In the genomic region with DNA sequence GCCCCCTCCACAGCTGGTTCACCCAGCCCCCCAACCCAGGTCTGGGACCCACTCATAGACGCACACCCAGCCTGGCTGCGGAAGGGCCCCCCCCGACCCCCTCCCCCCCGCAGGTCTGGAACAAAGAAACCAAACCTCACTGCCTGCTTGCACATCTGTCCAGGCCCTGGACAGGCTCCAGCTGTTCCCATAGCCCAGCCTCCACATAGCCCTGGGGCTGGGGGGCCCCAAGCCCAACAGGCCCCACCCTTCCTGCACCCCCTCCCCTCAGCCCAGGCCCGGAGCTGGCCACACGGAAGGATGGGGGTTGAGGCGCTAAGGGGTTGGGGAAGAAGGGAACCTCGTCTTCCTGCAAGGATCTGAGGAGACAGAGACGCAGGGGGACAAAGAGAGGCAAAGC, we compare ENCODE assay signal across 15 cellular contexts. TPM values are rescaled to one million over a fixed set of nuclear protein-coding genes. Genes with fewer than 3 reads are reported as not detected.
DNase-seq lines count a peak whose midpoint lies in the region; ATAC-seq and TF ChIP-seq lines count a peak whose summit lies in the region.
"Had no signal": no experiment of that assay in that cellular context is flagged by ENCODE, and none has a peak within 500 bp of the region (broad histone marks: within the 10 kb centered on the region; RNA-seq: fewer than 3 reads in every experiment).

No MANE protein-coding gene starts in this region.

- intact Hi-C loops in gastrocnemius medialis (cut with DNase I; ENCODE audit: low total_unique reads), result loop anchor here (10.0 kb wide), 1 partner anchor 230 kb away; a partner anchor contains a TSS

- DNase-seq in AG09309 (ENCODE audit: low read depth) (no peak), fibroblast of the aortic adventitia (ENCODE audit: low read depth) (no peak), gastrocnemius medialis (no peak), NCI-H526 (lab: John Stamatoyannopoulos, UW) (no peak), activated gamma-delta T cell treated with Interleukin-2 at 50 U/mL for 16 hours (no peak), NCI-H2171 (lab: John Stamatoyannopoulos, UW) (no peak)
- DNase-seq: activated CD8-positive, alpha-beta memory T cell treated with anti-CD3 and anti-CD28 coated beads, Interleukin-2, amount 50 U/mL, for 4 hours; CD4-positive, alpha-beta T cell; MG63; stimulated activated CD4-positive, alpha-beta T cell treated with anti-CD3 and anti-CD28 coated beads, Interleukin-2, amount 100 ng/mL, for 48 hours had no signal

- H3K9ac ChIP-seq in SU-DHL-6 (ENCODE audit: low read length), result peak overlapping the region; percentile 15; the same call in 1 of the 2 replicates

- no peaks in the 10 kb centered on the region for H3K79me2 ChIP-seq in SU-DHL-6 (ENCODE audit: insufficient read depth, low read length)

- peak overlapping the region; percentile 43 for H3K4me3 ChIP-seq in AG09309 (ENCODE audit: control insufficient read depth, low read depth, low read length)
- no peak overlapping the region for H3K4me3 ChIP-seq in SU-DHL-6 (ENCODE audit: insufficient read depth, low read length, poor library complexity, severe bottlenecking)
- peak overlapping the region; percentile 65 for H3K4me3 ChIP-seq in fibroblast of the aortic adventitia (ENCODE audit: low read depth, low read length)
- H3K4me3 ChIP-seq in gastrocnemius medialis, result peak overlapping the region; percentile 23 to 78 (median 30)
- H3K4me3 ChIP-seq: cardiac muscle cell, MG63 had no signal

- peak overlapping the region; percentile 52 for H3K4me2 ChIP-seq in SU-DHL-6 (ENCODE audit: low read depth, low read length, poor library complexity, severe bottlenecking)

- in situ Hi-C loops in gastrocnemius medialis (cut with MboI; ENCODE audit: low sequenced_read_pairs in 4 of 4), result no loop called here

- H3F3A ChIP-seq in SU-DHL-6 (ENCODE audit: insufficient read depth), result 0 out of 2 replicates have a peak, but pooled peaks cover 8% of the 10 kb centered on the region

- ATAC-seq in gastrocnemius medialis (no peak), HG02759 (IDR thresholded peaks at IDR 0.05; ENCODE audit: unreplicated experiment) (no peak)

- H4K20me1 ChIP-seq in SU-DHL-6 (ENCODE audit: low read depth, low read length), result no peaks in the 10 kb centered on the region

- H3K36me3 ChIP-seq in SU-DHL-6 (ENCODE audit: low read length), result no peaks in the 10 kb centered on the region
- peaks cover 0 to 19% of the 10 kb centered on the region in 2 donors for H3K36me3 ChIP-seq in gastrocnemius medialis

- H2AFZ ChIP-seq in SU-DHL-6 (ENCODE audit: low read depth, low read length, severe bottlenecking), result no peak overlapping the region

- peaks cover 19 to 43% of the 10 kb centered on the region in 2 donors for H3K4me1 ChIP-seq in gastrocnemius medialis

- H3K27ac ChIP-seq in SU-DHL-6 (ENCODE audit: low read depth, low read length) (peak overlapping the region; percentile 47), gastrocnemius medialis (peak overlapping the region; percentile 57 to 92 (median 86))
- H3K27ac ChIP-seq: cardiac muscle cell had no signal

- H3K27me3 ChIP-seq in SU-DHL-6 (ENCODE audit: low read length) (no peaks in the 10 kb centered on the region), gastrocnemius medialis (no peaks in the 10 kb centered on the region)
- H3K27me3 ChIP-seq: cardiac muscle cell, MG63 had no signal

- TF ChIP-seq POLR2A in gastrocnemius medialis (IDR thresholded peaks at IDR 0.05), result no peak

- TF ChIP-seq CTCF in AG09309 (IDR thresholded peaks at IDR 0.05; ENCODE audit: control insufficient read depth, insufficient read depth, low read depth, low read length, missing control alignments) (no peak), SU-DHL-6 (IDR thresholded peaks at IDR 0.05; ENCODE audit: insufficient read depth, low read length, poor library complexity, severe bottlenecking) (no peak), fibroblast of the aortic adventitia (IDR thresholded peaks at IDR 0.05; ENCODE audit: insufficient read depth, low read length) (no peak), gastrocnemius medialis (IDR thresholded peaks at IDR 0.05 in 4 of 5, conservative IDR thresholded peaks at IDR 0.05 in 1 of 5) (no peak)

- no peaks in the 10 kb centered on the region for H3K9me2 ChIP-seq in SU-DHL-6 (replicated peaks; ENCODE audit: insufficient read depth, low read length)

- H3K9me3 ChIP-seq in SU-DHL-6 (ENCODE audit: insufficient read depth, low read length) (no peaks in the 10 kb centered on the region), gastrocnemius medialis (no peaks in the 10 kb centered on the region)
- H3K9me3 ChIP-seq: MG63 had no signal

RNA-seq across cellular contexts. Expression of a gene that starts 2.7 kb away (rescaled TPM):
- total RNA-seq in fibroblast of the aortic adventitia (ENCODE audit: low replicate concordance) (398 and 590 TPM in 2 replicates), gastrocnemius medialis (100 to 1,000 TPM in 3 of 4 donors, 10 to 100 TPM in 1; 37.7 to 192 (median 149) TPM)
- total RNA-seq: CD4-positive, alpha-beta T cell had no signal

RNA-seq across cellular contexts. Expression of a gene that starts 39.1 kb away (rescaled TPM):
- total RNA-seq in fibroblast of the aortic adventitia (ENCODE audit: low replicate concordance) (8.9 and 49.0 TPM in 2 replicates), gastrocnemius medialis (1 to 10 TPM in 1 of 4 donors, under 1 TPM in 1, not detected in 2; 0.55 to 1.6 TPM)

RNA-seq across cellular contexts. Expression of a gene that starts 44.8 kb away (rescaled TPM):
- total RNA-seq in fibroblast of the aortic adventitia (ENCODE audit: low replicate concordance) (not detected in 2 replicates), gastrocnemius medialis (under 1 TPM in 1 of 4 donors, not detected in 3; 0.47 TPM)
- total RNA-seq: cardiac muscle cell; CD4-positive, alpha-beta T cell; mononuclear cell; ureter had no signal
